Comparison of ENCODE assay signal across 1 cellular context in the genomic region with DNA sequence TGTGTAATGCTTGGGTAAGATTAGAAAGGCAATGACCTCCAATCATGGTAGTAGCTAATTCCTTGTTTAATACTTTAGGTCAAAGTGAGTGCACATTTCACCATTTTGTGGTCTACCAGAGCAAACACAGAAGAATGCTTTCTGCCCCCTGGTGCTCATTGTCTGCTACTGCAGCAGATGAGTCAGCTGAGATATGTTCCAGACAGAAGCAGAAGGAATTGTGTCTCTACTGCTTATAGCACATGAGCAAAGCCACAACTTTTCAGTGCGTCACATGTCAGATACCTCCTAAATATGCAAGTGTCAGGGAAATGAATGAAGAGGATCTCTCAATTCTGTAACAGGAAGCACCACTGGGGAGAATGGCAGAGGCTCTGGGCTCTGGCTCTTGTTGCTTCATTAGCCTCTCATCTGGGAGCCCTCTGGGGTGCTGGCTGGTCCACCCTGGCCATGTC.
TF ChIP-seq lines count a peak whose summit lies in the region.

No MANE protein-coding gene starts in this region.

TF ChIP-seq in HepG2, 621 proteins besides CTCF, POLR2A, EP300 and RAD21 (continued from another document):
- no peak for TF ChIP-seq ZNF546 (CRISPR knock-in tag; conservative IDR thresholded peaks at IDR 0.05)
- TF ChIP-seq, protein P1, sequence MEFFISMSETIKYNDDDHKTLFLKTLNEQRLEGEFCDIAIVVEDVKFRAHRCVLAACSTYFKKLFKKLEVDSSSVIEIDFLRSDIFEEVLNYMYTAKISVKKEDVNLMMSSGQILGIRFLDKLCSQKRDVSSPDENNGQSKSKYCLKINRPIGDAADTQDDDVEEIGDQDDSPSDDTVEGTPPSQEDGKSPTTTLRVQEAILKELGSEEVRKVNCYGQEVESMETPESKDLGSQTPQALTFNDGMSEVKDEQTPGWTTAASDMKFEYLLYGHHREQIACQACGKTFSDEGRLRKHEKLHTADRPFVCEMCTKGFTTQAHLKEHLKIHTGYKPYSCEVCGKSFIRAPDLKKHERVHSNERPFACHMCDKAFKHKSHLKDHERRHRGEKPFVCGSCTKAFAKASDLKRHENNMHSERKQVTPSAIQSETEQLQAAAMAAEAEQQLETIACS (CRISPR knock-in tag; IDR thresholded peaks at IDR 0.05), result no peak
- TF ChIP-seq, protein P2, sequence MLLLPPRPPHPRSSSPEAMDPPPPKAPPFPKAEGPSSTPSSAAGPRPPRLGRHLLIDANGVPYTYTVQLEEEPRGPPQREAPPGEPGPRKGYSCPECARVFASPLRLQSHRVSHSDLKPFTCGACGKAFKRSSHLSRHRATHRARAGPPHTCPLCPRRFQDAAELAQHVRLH (CRISPR knock-in tag; IDR thresholded peaks at IDR 0.05; ENCODE audit: borderline replicate concordance, low read depth), result 0 out of 2 replicates have a peak, but pooled peaks have one; percentile 48
TF ChIP-seq in HepG2: peak in this region for 61.
